Comparison of ENCODE assay signal across 1 cellular context in the genomic region with DNA sequence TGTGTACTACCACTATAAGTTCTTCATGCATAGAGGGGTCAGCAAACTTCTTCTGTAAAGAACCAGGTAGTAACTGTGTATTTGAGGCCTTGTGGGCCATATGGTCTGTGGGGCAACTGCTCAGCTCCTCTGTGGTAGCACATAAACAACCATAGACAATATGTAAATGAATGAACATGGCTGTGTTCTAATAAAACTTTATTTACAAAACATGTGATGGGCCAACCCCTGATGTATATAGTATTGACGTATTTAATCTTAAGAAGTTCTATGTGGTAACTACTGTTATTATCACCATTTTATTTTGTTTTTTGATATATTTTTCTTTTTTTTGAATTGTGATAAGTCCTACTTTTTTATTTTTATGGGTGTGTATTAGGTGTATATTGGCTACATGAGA.
TF ChIP-seq lines count a peak whose summit lies in the region.

No MANE protein-coding gene starts in this region.

TF ChIP-seq in K562, 482 proteins besides CTCF, POLR2A, EP300 and RAD21:
- TF ChIP-seq ZBTB40 (IDR thresholded peaks at IDR 0.05): peak; percentile 96
- peak; percentile 86 for TF ChIP-seq ZBTB40 (CRISPR knock-in tag; IDR thresholded peaks at IDR 0.05)
- TF ChIP-seq PHTF2 (CRISPR knock-in tag; IDR thresholded peaks at IDR 0.05): no peak
TF ChIP-seq in K562: peak in this region for 1.
